In genomic region chr14:24141030-24141880, GRCh38 we compare ENCODE assay signal across 8 cellular contexts. TPM values are rescaled to one million over a fixed set of nuclear protein-coding genes. Genes with fewer than 3 reads are reported as not detected.
DNase-seq lines count a peak whose midpoint lies in the region; ATAC-seq and TF ChIP-seq lines count a peak whose summit lies in the region.

A gene with protein sequence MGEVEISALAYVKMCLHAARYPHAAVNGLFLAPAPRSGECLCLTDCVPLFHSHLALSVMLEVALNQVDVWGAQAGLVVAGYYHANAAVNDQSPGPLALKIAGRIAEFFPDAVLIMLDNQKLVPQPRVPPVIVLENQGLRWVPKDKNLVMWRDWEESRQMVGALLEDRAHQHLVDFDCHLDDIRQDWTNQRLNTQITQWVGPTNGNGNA (minus strand): TSS chr14:24141591. CDS start chr14:24141304, 287 bp downstream.

- peak within 1 kb of the TSS; percentile 89 to 93 for H3K27ac ChIP-seq in testis

- H3K36me3 ChIP-seq in testis (ENCODE audit: low read depth, missing control alignments): no peaks in the 10 kb centered on the region

- peak; percentile 23 to 73 (median 32) for TF ChIP-seq CTCF in testis (IDR thresholded peaks at IDR 0.05)

- peaks cover 26% of the 10 kb centered on the region for H3K4me1 ChIP-seq in testis

- no peaks in the 10 kb centered on the region for H3K27me3 ChIP-seq in testis

- H3K9me3 Mint-ChIP-seq in activated naive CD4-positive, alpha-beta T cell treated with anti-CD3 and anti-CD28 coated beads, Interleukin-2, amount 50 U/mL, for 72 hours: no peaks in the 10 kb centered on the region

- H3K27ac Mint-ChIP-seq in activated naive CD4-positive, alpha-beta T cell treated with anti-CD3 and anti-CD28 coated beads, Interleukin-2, amount 50 U/mL, for 72 hours: peak within 1 kb of the TSS; percentile 78 to 90

- TF ChIP-seq POLR2A in GM10847 (IDR thresholded peaks at IDR 0.05; ENCODE audit: extremely low read depth, insufficient read length) (peak; percentile 92), testis (IDR thresholded peaks at IDR 0.05) (no peak)

- intact Hi-C loops in testis (cut with DNase I; ENCODE audit: low total_unique reads): no loop called here

- H3K9me3 ChIP-seq in testis: no peaks in the 10 kb centered on the region

- peak within 1 kb of the TSS; percentile 84 to 87 for H3K4me3 ChIP-seq in testis

- WGBS in testis, 2 donors: 0 to 1% methylated on average over 41 to 68 of the region's 68 CpGs

- DNase-seq in NCI-H1092 treated with DMSO at 0.1 percent for 48 hours (lab: John Stamatoyannopoulos, UW) (peak; percentile 100), SKM-1 (lab: John Stamatoyannopoulos, UW; ENCODE audit: unreplicated experiment) (peak; percentile 72), glomerular endothelial cell (ENCODE audit: extremely low read depth, low read depth, low spot score) (peak; percentile 90), occipital lobe (lab: John Stamatoyannopoulos, UW) (peak; percentile 99), testis (peak; percentile 100)
- peak; percentile 99 to 100 for DNase-seq in activated naive CD4-positive, alpha-beta T cell treated with anti-CD3 and anti-CD28 coated beads, Interleukin-2, amount 50 U/mL, for 72 hours (ENCODE audit: low spot score in 2 of 2)

- peak; percentile 88 for ATAC-seq in HG02610 (IDR thresholded peaks at IDR 0.05; ENCODE audit: unreplicated experiment)
- peak; percentile 87 to 89 for ATAC-seq in activated naive CD4-positive, alpha-beta T cell treated with anti-CD3 and anti-CD28 coated beads, Interleukin-2, amount 50 U/mL, for 72 hours

- H3K36me3 Mint-ChIP-seq in activated naive CD4-positive, alpha-beta T cell treated with anti-CD3 and anti-CD28 coated beads, Interleukin-2, amount 50 U/mL, for 72 hours: peaks cover 71 to 76% of the 10 kb centered on the region in 2 donors

RNA-seq across cellular contexts. Expression of the gene that starts here (rescaled TPM):
- total RNA-seq in activated naive CD4-positive, alpha-beta T cell treated with anti-CD3 and anti-CD28 coated beads, Interleukin-2, amount 50 U/mL, for 72 hours: 10 to 100 TPM; 36.8 to 64.2 TPM
- 12.3 and 16.9 TPM in 2 replicates for total RNA-seq in glomerular endothelial cell
- 9.5 TPM for total RNA-seq in occipital lobe
- 10 to 100 TPM; 15.2 to 23.9 TPM for total RNA-seq in testis
- polyA plus RNA-seq in testis (ENCODE audit: insufficient read depth, low read depth, low replicate concordance): 33.7 TPM

Comparison
In these comparisons a context has a peak if more than half of its experiments do, and no peak if none do; other contexts are left out.
1. Peak in every context shown above with its lines: DNase-seq, ATAC-seq, H3K4me3 ChIP-seq and H3K27ac ChIP-seq.